In genomic region chr4:10295326-10295725, GRCh38 we compare ENCODE assay signal across 20 cellular contexts.
A peak's percentile ranks its signal among the peaks of the same experiment; 100 is the strongest.
DNase-seq lines count a peak whose midpoint lies in the region; TF ChIP-seq lines count a peak whose summit lies in the region.
"Had no signal": no experiment of that assay in that cellular context is flagged by ENCODE, and none has a peak within 500 bp of the region (broad histone marks: within the 10 kb centered on the region; RNA-seq: fewer than 3 reads in every experiment).

No MANE protein-coding gene starts in this region.

- H2BK120ac ChIP-seq in trophoblast cell (ENCODE audit: insufficient read depth, low read length, poor library complexity): peak overlapping the region; percentile 67

- H2BK12ac ChIP-seq in trophoblast cell (ENCODE audit: low read length): peak overlapping the region; percentile 13

- no peak overlapping the region for H3K23ac ChIP-seq in trophoblast cell (ENCODE audit: low read length)

- no peak overlapping the region for H2AFZ ChIP-seq in trophoblast cell (ENCODE audit: insufficient read depth, low read length, poor library complexity)

- H3K4me1 ChIP-seq in trophoblast cell (ENCODE audit: control insufficient read depth in 1 of 2, insufficient read depth in 2 of 2, low read length in 2 of 2): peaks cover 8 to 24% of the 10 kb centered on the region in 2 experiments
- H3K4me1 ChIP-seq in tibial nerve: peaks cover 0 to 12% (median 3%) of the 10 kb centered on the region in 4 donors
- H3K4me1 ChIP-seq: BE2C had no signal

- no peak overlapping the region for H3K4me2 ChIP-seq in trophoblast cell (ENCODE audit: low read length)

- TF ChIP-seq POLR2A in tibial nerve (IDR thresholded peaks at IDR 0.05): no peak

- H3K79me2 ChIP-seq in trophoblast cell (ENCODE audit: control insufficient read depth, insufficient read depth, low read length, poor library complexity): no peaks in the 10 kb centered on the region

- TF ChIP-seq CTCF in tibial nerve (IDR thresholded peaks at IDR 0.05): no peak

- no CpG with 5 or more reads among the region's 3 CpGs for WGBS in trophoblast cell (ENCODE audit: extremely low coverage, insufficient coverage, insufficient read length)
- 92 to 95% methylated on average over 3 of the region's 3 CpGs for WGBS in tibial nerve, 2 donors

- peak overlapping the region; percentile 93 for H4K91ac ChIP-seq in trophoblast cell (ENCODE audit: low read depth, low read length)

- H3K36me3 ChIP-seq in trophoblast cell (ENCODE audit: control insufficient read depth in 1 of 2, insufficient read depth in 2 of 2, low read length in 2 of 2): no peaks in the 10 kb centered on the region
- H3K36me3 ChIP-seq in tibial nerve: no peaks in the 10 kb centered on the region
- H3K36me3 ChIP-seq: BE2C had no signal

- H2BK5ac ChIP-seq in trophoblast cell (ENCODE audit: low read depth, low read length, poor library complexity): peak overlapping the region; percentile 34

- H3K27me3 ChIP-seq in trophoblast cell (ENCODE audit: insufficient read depth, low read length) (no peaks in the 10 kb centered on the region), tibial nerve (no peaks in the 10 kb centered on the region)
- H3K27me3 ChIP-seq: BE2C had no signal

- H3K9ac ChIP-seq in trophoblast cell (ENCODE audit: low read length): no peak overlapping the region

- H3K18ac ChIP-seq in trophoblast cell (ENCODE audit: low read length): peak overlapping the region; percentile 5

- DNase-seq in ELR (ENCODE audit: low read depth) (peak; percentile 18), OCI-M1 (lab: John Stamatoyannopoulos, UW) (peak; percentile 39), trophoblast cell (no peak), tibial nerve (ENCODE audit: low spot score in 2 of 2) (no peak), germinal center (ENCODE audit: low spot score) (no peak), NCI-H2081 treated with DMSO at 0.1 percent for 48 hours (lab: John Stamatoyannopoulos, UW) (no peak), globus pallidus (ENCODE audit: low spot score) (no peak)
- DNase-seq: ACHN; BE2C; C1 segment of cervical spinal cord; CD4-positive, CD25-positive, alpha-beta regulatory T cell; CD8-positive, alpha-beta memory T cell; COR-L47; DMS 273 treated with DMSO at 0.1 percent for 48 hours; DMS53; DND-41; GF-D8; GOT3; H7; HFFc6 had no signal

- H3K4ac ChIP-seq in trophoblast cell (ENCODE audit: low read depth, low read length): peak overlapping the region; percentile 25

- H3K79me1 ChIP-seq in trophoblast cell (ENCODE audit: low read length): peaks cover 26% of the 10 kb centered on the region

- H3K14ac ChIP-seq in trophoblast cell (ENCODE audit: low read length): peak overlapping the region; percentile 28

- H4K8ac ChIP-seq in trophoblast cell (ENCODE audit: low read depth, low read length): no peak overlapping the region

- H4K12ac ChIP-seq in trophoblast cell (ENCODE audit: low read depth, low read length): no peak overlapping the region

- H3K4me3 ChIP-seq in trophoblast cell (ENCODE audit: low read depth, low read length) (no peak overlapping the region), tibial nerve (no peak overlapping the region)

- H3K27ac ChIP-seq in trophoblast cell (ENCODE audit: low read depth, low read length) (peak overlapping the region; percentile 93), tibial nerve (peak overlapping the region; percentile 48 to 82 (median 70))

- H2AK5ac ChIP-seq in trophoblast cell (ENCODE audit: low read length): peak overlapping the region; percentile 62

- TF ChIP-seq EP300 in tibial nerve (IDR thresholded peaks at IDR 0.05): no peak

- H3K9me3 ChIP-seq in trophoblast cell (ENCODE audit: insufficient read depth, low read depth, low read length): no peaks in the 10 kb centered on the region
- H3K9me3 ChIP-seq in tibial nerve: no peaks in the 10 kb centered on the region
- H3K9me3 ChIP-seq: BE2C had no signal

Comparison
In these comparisons a context has a peak if more than half of its experiments do, and no peak if none do; other contexts are left out.
1. DNase-seq: peak in ELR (single experiment) and OCI-M1 (single experiment); none in trophoblast cell (0 of 2), tibial nerve (0 of 2), germinal center (single experiment), NCI-H2081 treated with DMSO at 0.1 percent for 48 hours (single experiment) and globus pallidus (single experiment).